Comparison of ENCODE assay signal across 19 cellular contexts in genomic region chr10:112964482-112964881, GRCh38. TPM values are rescaled to one million over a fixed set of nuclear protein-coding genes. Genes with fewer than 3 reads are reported as not detected.
DNase-seq lines count a peak whose midpoint lies in the region; ATAC-seq and TF ChIP-seq lines count a peak whose summit lies in the region.
"Had no signal": no experiment of that assay in that cellular context is flagged by ENCODE, and none has a peak within 500 bp of the region (broad histone marks: within the 10 kb centered on the region; RNA-seq: fewer than 3 reads in every experiment).

No MANE protein-coding gene starts in this region.

- H2AFZ ChIP-seq in hepatocyte = no peak overlapping the region

- H3K4me3 Mint-ChIP-seq in MCF 10A (ENCODE audit: unreplicated experiment) = no peak overlapping the region
- H3K4me3 Mint-ChIP-seq in activated T-cell treated with anti-CD3 and anti-CD28 coated beads, Interleukin-2, amount 50 U/mL, for 24 hours = no peak overlapping the region
- H3K4me3 Mint-ChIP-seq in activated naive CD8-positive, alpha-beta T cell treated with anti-CD3 and anti-CD28 coated beads, Interleukin-2, amount 50 U/mL, for 24 hours = no peak overlapping the region

- H4K20me1 ChIP-seq in hepatocyte (ENCODE audit: insufficient read depth, poor library complexity, severe bottlenecking) = peaks cover 45% of the 10 kb centered on the region

- H3K27ac ChIP-seq in breast epithelium (peak overlapping the region; percentile 25 to 74), ascending aorta (peak overlapping the region; percentile 32 to 66), hepatocyte (peak overlapping the region; percentile 38), stomach (peak overlapping the region in 3 of 5 donors; percentile 22 to 75 (median 71))
- H3K27ac ChIP-seq: C4-2B, KMS-11 had no signal

- H3K9me3 Mint-ChIP-seq in MCF 10A (ENCODE audit: unreplicated experiment) = no peaks in the 10 kb centered on the region
- no peaks in the 10 kb centered on the region for H3K9me3 Mint-ChIP-seq in activated T-cell treated with anti-CD3 and anti-CD28 coated beads, Interleukin-2, amount 50 U/mL, for 24 hours
- no peaks in the 10 kb centered on the region for H3K9me3 Mint-ChIP-seq in activated naive CD8-positive, alpha-beta T cell treated with anti-CD3 and anti-CD28 coated beads, Interleukin-2, amount 50 U/mL, for 24 hours

- POLR2A ChIA-PET in MCF 10A (lab: Yijun Ruan, JAX) = no interaction called here

- no peaks in the 10 kb centered on the region for H3K27me3 ChIP-seq in breast epithelium
- no peaks in the 10 kb centered on the region for H3K27me3 ChIP-seq in ascending aorta
- no peaks in the 10 kb centered on the region for H3K27me3 ChIP-seq in hepatocyte
- no peaks in the 10 kb centered on the region for H3K27me3 ChIP-seq in stomach
- H3K27me3 ChIP-seq: MG63 had no signal

- peaks cover 0 to 6% of the 10 kb centered on the region in 2 donors for H3K4me1 ChIP-seq in breast epithelium
- H3K4me1 ChIP-seq in ascending aorta = peaks cover 0 to 18% of the 10 kb centered on the region in 2 donors
- peaks cover 45% of the 10 kb centered on the region for H3K4me1 ChIP-seq in hepatocyte (ENCODE audit: insufficient read depth)
- H3K4me1 ChIP-seq in stomach = peaks cover 16 to 79% (median 56%) of the 10 kb centered on the region in 4 donors

- DNase-seq in breast epithelium (ENCODE audit: low spot score in 2 of 2) = no peak
- no peak for DNase-seq in MCF 10A (ENCODE audit: unreplicated experiment)
- DNase-seq in ascending aorta (ENCODE audit: low spot score in 2 of 2) = no peak
- DNase-seq in hepatocyte (ENCODE audit: low spot score) = no peak
- no peak for DNase-seq in stomach
- DNase-seq in activated T-cell treated with anti-CD3 and anti-CD28 coated beads, Interleukin-2, amount 50 U/mL, for 24 hours = no peak
- DNase-seq in activated naive CD8-positive, alpha-beta T cell treated with anti-CD3 and anti-CD28 coated beads, Interleukin-2, amount 50 U/mL, for 24 hours = no peak
- DNase-seq: 8988T, DMS153, NCI-H1092 treated with DMSO at 0.1 percent for 48 hours, NCI-H1694, NCI-H2107, NCI-H345, NCI-H526 treated with DMSO at 0.1 percent for 48 hours, OCI-M1 had no signal

- CTCF ChIA-PET in MCF 10A (lab: Yijun Ruan, JAX) = no interaction called here

- H3K4me1 Mint-ChIP-seq in MCF 10A (ENCODE audit: insufficient read depth, unreplicated experiment) = peaks cover 45% of the 10 kb centered on the region
- peaks cover under 1% of the 10 kb centered on the region for H3K4me1 Mint-ChIP-seq in activated T-cell treated with anti-CD3 and anti-CD28 coated beads, Interleukin-2, amount 50 U/mL, for 24 hours (ENCODE audit: low read depth)
- peaks cover 7% of the 10 kb centered on the region for H3K4me1 Mint-ChIP-seq in activated naive CD8-positive, alpha-beta T cell treated with anti-CD3 and anti-CD28 coated beads, Interleukin-2, amount 50 U/mL, for 24 hours

- TF ChIP-seq POLR2A in breast epithelium (IDR thresholded peaks at IDR 0.05) (no peak), stomach (IDR thresholded peaks at IDR 0.05) (no peak)

- peak overlapping the region; percentile 35 for H3K4me2 ChIP-seq in hepatocyte
- H3K4me2 ChIP-seq: KMS-11 had no signal

- H3K4me3 ChIP-seq in breast epithelium (no peak overlapping the region), ascending aorta (no peak overlapping the region), hepatocyte (no peak overlapping the region), stomach (no peak overlapping the region)
- H3K4me3 ChIP-seq: MG63 had no signal

- H3K27me3 Mint-ChIP-seq in MCF 10A (ENCODE audit: insufficient read depth, unreplicated experiment) = no peaks in the 10 kb centered on the region
- peaks cover 60% of the 10 kb centered on the region for H3K27me3 Mint-ChIP-seq in activated T-cell treated with anti-CD3 and anti-CD28 coated beads, Interleukin-2, amount 50 U/mL, for 24 hours
- peaks cover 56% of the 10 kb centered on the region for H3K27me3 Mint-ChIP-seq in activated naive CD8-positive, alpha-beta T cell treated with anti-CD3 and anti-CD28 coated beads, Interleukin-2, amount 50 U/mL, for 24 hours

- BruUV-seq in MCF 10A (replicated peaks; lab: Mats Ljungman, UMichigan) = no TSS peak

- H3K27ac Mint-ChIP-seq in MCF 10A (ENCODE audit: low read depth, unreplicated experiment) = no peak overlapping the region
- H3K27ac Mint-ChIP-seq in activated T-cell treated with anti-CD3 and anti-CD28 coated beads, Interleukin-2, amount 50 U/mL, for 24 hours = no peak overlapping the region
- no peak overlapping the region for H3K27ac Mint-ChIP-seq in activated naive CD8-positive, alpha-beta T cell treated with anti-CD3 and anti-CD28 coated beads, Interleukin-2, amount 50 U/mL, for 24 hours

- no peak for ATAC-seq in HG03432 (IDR thresholded peaks at IDR 0.05; ENCODE audit: unreplicated experiment)
- ATAC-seq in activated naive CD8-positive, alpha-beta T cell treated with anti-CD3 and anti-CD28 coated beads, Interleukin-2, amount 50 U/mL, for 24 hours = no peak

- intact Hi-C loops in breast epithelium (cut with DNase I; ENCODE audit: low total_unique reads) (no loop called here), MCF 10A (cut with micrococcal nuclease) (no loop called here), ascending aorta (cut with DNase I) (no loop called here), stomach (cut with DNase I; ENCODE audit: low total_unique reads) (no loop called here)

- no peaks in the 10 kb centered on the region for H3K9me2 ChIP-seq in hepatocyte (replicated peaks; ENCODE audit: insufficient read depth)

- no peaks in the 10 kb centered on the region for H3K9me3 ChIP-seq in breast epithelium
- no peaks in the 10 kb centered on the region for H3K9me3 ChIP-seq in ascending aorta
- H3K9me3 ChIP-seq in hepatocyte (ENCODE audit: low read depth) = peaks cover 7% of the 10 kb centered on the region
- no peaks in the 10 kb centered on the region for H3K9me3 ChIP-seq in stomach
- H3K9me3 ChIP-seq: MG63 had no signal

- H3K36me3 Mint-ChIP-seq in MCF 10A (ENCODE audit: insufficient read depth, unreplicated experiment) = peaks cover 50% of the 10 kb centered on the region
- no peaks in the 10 kb centered on the region for H3K36me3 Mint-ChIP-seq in activated T-cell treated with anti-CD3 and anti-CD28 coated beads, Interleukin-2, amount 50 U/mL, for 24 hours (ENCODE audit: low read depth)
- peaks cover 3% of the 10 kb centered on the region for H3K36me3 Mint-ChIP-seq in activated naive CD8-positive, alpha-beta T cell treated with anti-CD3 and anti-CD28 coated beads, Interleukin-2, amount 50 U/mL, for 24 hours (ENCODE audit: low read depth)

- 91% methylated on average over 6 of the region's 6 CpGs for WGBS in hepatocyte (ENCODE audit: low lambda C conversion rate, missing lambda C conversion rate)
- WGBS in stomach, 5 donors = 75 to 86% (median 82%) methylated on average over 6 of the region's 6 CpGs

- H3K79me2 ChIP-seq in hepatocyte = peaks cover 100% of the 10 kb centered on the region

- TF ChIP-seq EP300 in stomach (IDR thresholded peaks at IDR 0.05) = no peak

- TF ChIP-seq CTCF in breast epithelium (IDR thresholded peaks at IDR 0.05) (no peak), MCF 10A (IDR thresholded peaks at IDR 0.05; ENCODE audit: unreplicated experiment) (no peak), ascending aorta (IDR thresholded peaks at IDR 0.05) (no peak), hepatocyte (IDR thresholded peaks at IDR 0.05; ENCODE audit: poor library complexity) (no peak), stomach (IDR thresholded peaks at IDR 0.05) (no peak)

- H3K36me3 ChIP-seq in breast epithelium (no peaks in the 10 kb centered on the region), ascending aorta (peaks cover 7 to 14% of the 10 kb centered on the region in 2 donors), hepatocyte (replicated peaks; ENCODE audit: insufficient read depth, low read depth) (peaks cover 6% of the 10 kb centered on the region), stomach (peaks cover 0 to 44% (median 23%) of the 10 kb centered on the region in 4 donors)

RNA-seq across cellular contexts. Expression of gene TCF7L2, which starts 14.4 kb away (rescaled TPM):
- total RNA-seq in breast epithelium (10 to 100 TPM; 33.1 to 44.2 (median 34.1) TPM), MCF 10A (2022) (25.2 and 25.7 TPM in 2 replicates), ascending aorta (8.2 TPM), hepatocyte (14.8 and 18.7 TPM in 2 replicates), stomach (100 to 1,000 TPM in 2 of 5 donors, 10 to 100 TPM in 3; 34.1 to 179 (median 89.9) TPM)
- polyA plus RNA-seq in hepatocyte (28.8 and 34.1 TPM in 2 replicates), stomach (10 to 100 TPM in 1 of 3 donors, 1 to 10 TPM in 2; 6.7 to 11.5 (median 9.2) TPM)
